9 cellular contexts compared by ENCODE assay signal in the genomic region with DNA sequence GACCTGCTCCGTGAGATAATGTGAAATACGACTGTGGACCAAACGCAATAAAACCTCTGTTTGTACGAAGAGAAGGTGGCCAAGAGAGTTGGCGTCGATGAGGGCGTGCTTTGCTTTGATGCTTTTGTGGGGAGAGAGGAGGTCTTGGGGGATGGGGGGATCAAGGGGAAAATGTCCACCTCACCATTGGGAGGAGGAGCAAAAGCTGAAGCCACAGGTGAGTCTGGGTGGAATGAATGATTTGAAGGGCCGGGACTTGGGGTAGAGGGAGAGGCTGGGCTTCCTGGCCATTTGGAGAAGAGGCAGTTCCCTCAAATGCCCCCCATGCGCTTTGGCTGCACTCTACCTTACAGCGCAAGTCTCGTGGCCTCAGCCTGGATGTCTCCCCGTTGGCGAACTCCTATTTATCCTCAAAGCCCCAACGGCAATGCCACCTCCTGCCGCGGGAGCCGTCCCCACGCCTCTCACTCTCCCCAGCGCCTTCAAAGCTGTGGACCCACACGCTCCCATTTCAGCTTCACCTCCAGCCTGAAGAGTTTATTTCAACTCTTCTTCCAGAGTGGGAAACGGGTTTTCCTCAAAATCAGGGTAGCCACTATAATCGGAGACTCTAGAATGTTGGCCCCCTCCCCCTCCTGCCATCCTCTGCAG. TPM values are rescaled to one million over a fixed set of nuclear protein-coding genes. Genes with fewer than 3 reads are reported as not detected.
DNase-seq lines count a peak whose midpoint lies in the region; ATAC-seq and TF ChIP-seq lines count a peak whose summit lies in the region.
"Had no signal": no experiment of that assay in that cellular context is flagged by ENCODE, and none has a peak within 500 bp of the region (broad histone marks: within the 10 kb centered on the region; RNA-seq: fewer than 3 reads in every experiment).

No MANE protein-coding gene starts in this region.

- TF ChIP-seq POLR2A in spleen (IDR thresholded peaks at IDR 0.05) = no peak

- peak overlapping the region; percentile 71 for H3K4me2 ChIP-seq in fibroblast of lung (ENCODE audit: extremely low read depth, insufficient read depth, low read length)

- H3K9ac ChIP-seq in fibroblast of lung (ENCODE audit: insufficient read depth, low read length) = peak overlapping the region; percentile 23

- H3K36me3 Mint-ChIP-seq in T-helper 1 cell treated with Interleukin-12 subunit alpha and Interleukin-12 subunit beta and Interleukin-4 antibody, amounts not matched to agents 30 μg/mL and 1 μg/mL, for 36 hours (ENCODE audit: low read depth) = peaks cover 37% of the 10 kb centered on the region

- H4K20me1 ChIP-seq in fibroblast of lung (ENCODE audit: control insufficient read depth, extremely low read depth, insufficient read depth, low read length) = no peaks in the 10 kb centered on the region

- TF ChIP-seq CTCF in fibroblast of lung (conservative IDR thresholded peaks at IDR 0.05 in 1 of 2, IDR thresholded peaks at IDR 0.05 in 1 of 2; ENCODE audit: low read depth in 1 of 2, low read length in 2 of 2) = no peak
- no peak for TF ChIP-seq CTCF in spleen (IDR thresholded peaks at IDR 0.05 in 8 of 11, conservative IDR thresholded peaks at IDR 0.05 in 3 of 11)

- H3K27ac Mint-ChIP-seq in T-helper 1 cell treated with Interleukin-12 subunit alpha and Interleukin-12 subunit beta and Interleukin-4 antibody, amounts not matched to agents 30 μg/mL and 1 μg/mL, for 36 hours = peak overlapping the region; percentile 89

- intact Hi-C loops in spleen (cut with DNase I; ENCODE audit: low total_unique reads) = no loop called here

- H2AFZ ChIP-seq in fibroblast of lung (ENCODE audit: low read length) = no peak overlapping the region

- peaks cover 48% of the 10 kb centered on the region for H3K4me1 Mint-ChIP-seq in T-helper 1 cell treated with Interleukin-12 subunit alpha and Interleukin-12 subunit beta and Interleukin-4 antibody, amounts not matched to agents 30 μg/mL and 1 μg/mL, for 36 hours (ENCODE audit: low read depth)

- H3K27me3 Mint-ChIP-seq in T-helper 1 cell treated with Interleukin-12 subunit alpha and Interleukin-12 subunit beta and Interleukin-4 antibody, amounts not matched to agents 30 μg/mL and 1 μg/mL, for 36 hours (ENCODE audit: low read depth) = no peaks in the 10 kb centered on the region

- peaks cover 18% of the 10 kb centered on the region for H3K36me3 ChIP-seq in fibroblast of lung (ENCODE audit: control insufficient read depth, insufficient read depth, low read length)
- H3K36me3 ChIP-seq in spleen = peaks cover 0 to 67% (median 32%) of the 10 kb centered on the region in 6 donors

- peak; percentile 0; the same call in 2 of the 3 replicates for ATAC-seq in SK-N-SH treated with all-trans-retinoic acid at 6 μM for 48 hours

- H3K27ac ChIP-seq in fibroblast of lung (ENCODE audit: insufficient read depth, low read length) (peak overlapping the region; percentile 38), spleen (peak overlapping the region; percentile 53 to 94 (median 86))

- peaks cover 26% of the 10 kb centered on the region for H3K4me1 ChIP-seq in fibroblast of lung (ENCODE audit: control insufficient read depth, extremely low read depth, insufficient read depth, low read length)
- H3K4me1 ChIP-seq in spleen = peaks cover 38 to 86% (median 61%) of the 10 kb centered on the region in 6 donors

- H3K9me3 ChIP-seq in fibroblast of lung (ENCODE audit: control insufficient read depth, insufficient read depth, low read depth, low read length) = no peaks in the 10 kb centered on the region
- H3K9me3 ChIP-seq in spleen = no peaks in the 10 kb centered on the region

- H3K4me3 Mint-ChIP-seq in T-helper 1 cell treated with Interleukin-12 subunit alpha and Interleukin-12 subunit beta and Interleukin-4 antibody, amounts not matched to agents 30 μg/mL and 1 μg/mL, for 36 hours = peak overlapping the region; percentile 99

- DNase-seq in T-helper 1 cell = no peak
- DNase-seq in fibroblast of lung (ENCODE audit: low read depth in 2 of 2) = peak; percentile 36 to 44
- DNase-seq in spleen = peak; percentile 83
- no peak for DNase-seq in cortex of kidney (lab: John Stamatoyannopoulos, UW)
- DNase-seq in kidney tubule cell (ENCODE audit: low spot score) = no peak
- DNase-seq in dedifferentiated amniotic fluid mesenchymal stem cell (ENCODE audit: extremely low spot score) = no peak

- H3K27me3 ChIP-seq in fibroblast of lung (ENCODE audit: control insufficient read depth, insufficient read depth, low read length) = no peaks in the 10 kb centered on the region
- H3K27me3 ChIP-seq in spleen (replicated peaks in 1 of 7) = no peaks in the 10 kb centered on the region

- WGBS in spleen, 5 donors = 64 to 73% (median 66%) methylated on average over 22 of the region's 22 CpGs

- peak overlapping the region in 1 of 4 experiments; percentile 67 for H3K4me3 ChIP-seq in fibroblast of lung (replicated peaks in 1 of 4; ENCODE audit: control extremely low read depth in 1 of 4, insufficient read depth in 1 of 4, low read depth in 3 of 4, low read length in 4 of 4)
- H3K4me3 ChIP-seq in spleen = peak overlapping the region in 5 of 8 donors; percentile 56 to 92 (median 73)

- H3K79me2 ChIP-seq in fibroblast of lung (ENCODE audit: control insufficient read depth, insufficient read depth, low read length) = peaks cover 3% of the 10 kb centered on the region

- no peaks in the 10 kb centered on the region for H3K9me3 Mint-ChIP-seq in T-helper 1 cell treated with Interleukin-12 subunit alpha and Interleukin-12 subunit beta and Interleukin-4 antibody, amounts not matched to agents 30 μg/mL and 1 μg/mL, for 36 hours

TF ChIP-seq in SK-N-SH treated with all-trans-retinoic acid at 6 μM for 48 hours, 23 proteins besides CTCF, POLR2A, EP300 and RAD21:
- TF ChIP-seq ZFP3 (CRISPR knock-in tag; IDR thresholded peaks at IDR 0.05) (peak; percentile 100), ZNF70 (CRISPR knock-in tag; IDR thresholded peaks at IDR 0.05) (no peak)

RNA-seq across cellular contexts. Expression of a gene that starts 0.8 kb away (rescaled TPM):
- total RNA-seq in fibroblast of lung = 2.3 and 9.7 TPM in 2 replicates
- polyA plus RNA-seq in fibroblast of lung = 2.2 and 2.3 TPM in 2 replicates
- polyA plus RNA-seq in fibroblast of lung (2012) = 3.8 and 10.5 TPM in 2 replicates
- polyA minus RNA-seq in fibroblast of lung (ENCODE audit: low replicate concordance) = 2.9 and 17.4 TPM in 2 replicates
- total RNA-seq in spleen = 100 to 1,000 TPM in 3 of 7 donors, 10 to 100 TPM in 4; 64.6 to 162 (median 94.7) TPM
- polyA plus RNA-seq in spleen = 100 to 1,000 TPM in 2 of 3 donors, 10 to 100 TPM in 1; 67.5 to 197 (median 152) TPM

RNA-seq across cellular contexts. Expression of a gene that starts 12.7 kb away (rescaled TPM):
- total RNA-seq in fibroblast of lung (120 and 194 TPM in 2 replicates), spleen (100 to 1,000 TPM; 102 to 296 (median 233) TPM)
- polyA plus RNA-seq in fibroblast of lung (299 and 473 TPM in 2 replicates), spleen (100 to 1,000 TPM; 126 to 147 (median 140) TPM)
- polyA plus RNA-seq in fibroblast of lung (2012) = 425 and 591 TPM in 2 replicates
- 987 and 1,445 TPM in 2 replicates for polyA minus RNA-seq in fibroblast of lung (ENCODE audit: low replicate concordance)

RNA-seq across cellular contexts. Expression of a gene that starts 17.8 kb away (rescaled TPM):
- total RNA-seq in fibroblast of lung (not detected in 2 replicates), spleen (not detected)
- polyA plus RNA-seq in fibroblast of lung (not detected in 2 replicates), spleen (not detected)
- not detected in 2 replicates for polyA plus RNA-seq in fibroblast of lung (2012)
- polyA minus RNA-seq in fibroblast of lung (ENCODE audit: low replicate concordance) = not detected in 2 replicates
- total RNA-seq: A172 had no signal

RNA-seq across cellular contexts. Expression of a gene that starts 18.2 kb away (rescaled TPM):
- 47.5 and 57.8 TPM in 2 replicates for total RNA-seq in fibroblast of lung
- polyA plus RNA-seq in fibroblast of lung = 67.1 and 67.9 TPM in 2 replicates
- 67.4 and 72.8 TPM in 2 replicates for polyA plus RNA-seq in fibroblast of lung (2012)
- 106 and 167 TPM in 2 replicates for polyA minus RNA-seq in fibroblast of lung (ENCODE audit: low replicate concordance)
- total RNA-seq in spleen = 100 to 1,000 TPM; 187 to 275 (median 240) TPM
- 100 to 1,000 TPM; 172 to 560 (median 460) TPM for polyA plus RNA-seq in spleen

RNA-seq across cellular contexts. Expression of a gene that starts 27.8 kb away (rescaled TPM):
- total RNA-seq in fibroblast of lung (0.77 and 1.8 TPM in 2 replicates), spleen (100 to 1,000 TPM; 161 to 258 (median 237) TPM)
- polyA plus RNA-seq in fibroblast of lung (0.42 and 0.78 TPM in 2 replicates), spleen (100 to 1,000 TPM; 205 to 356 (median 329) TPM)
- polyA plus RNA-seq in fibroblast of lung (2012) = 3.3 and 7.8 TPM in 2 replicates
- 0.67 and 0.90 TPM in 2 replicates for polyA minus RNA-seq in fibroblast of lung (ENCODE audit: low replicate concordance)

Comparison
In these comparisons a context has a peak if more than half of its experiments do, and no peak if none do; other contexts are left out.
1. DNase-seq: peak in fibroblast of lung (2 of 2) and spleen (single experiment); none in T-helper 1 cell (0 of 5), cortex of kidney (single experiment), kidney tubule cell (single experiment) and dedifferentiated amniotic fluid mesenchymal stem cell (single experiment).